12 cellular contexts compared by ENCODE assay signal in the genomic region with DNA sequence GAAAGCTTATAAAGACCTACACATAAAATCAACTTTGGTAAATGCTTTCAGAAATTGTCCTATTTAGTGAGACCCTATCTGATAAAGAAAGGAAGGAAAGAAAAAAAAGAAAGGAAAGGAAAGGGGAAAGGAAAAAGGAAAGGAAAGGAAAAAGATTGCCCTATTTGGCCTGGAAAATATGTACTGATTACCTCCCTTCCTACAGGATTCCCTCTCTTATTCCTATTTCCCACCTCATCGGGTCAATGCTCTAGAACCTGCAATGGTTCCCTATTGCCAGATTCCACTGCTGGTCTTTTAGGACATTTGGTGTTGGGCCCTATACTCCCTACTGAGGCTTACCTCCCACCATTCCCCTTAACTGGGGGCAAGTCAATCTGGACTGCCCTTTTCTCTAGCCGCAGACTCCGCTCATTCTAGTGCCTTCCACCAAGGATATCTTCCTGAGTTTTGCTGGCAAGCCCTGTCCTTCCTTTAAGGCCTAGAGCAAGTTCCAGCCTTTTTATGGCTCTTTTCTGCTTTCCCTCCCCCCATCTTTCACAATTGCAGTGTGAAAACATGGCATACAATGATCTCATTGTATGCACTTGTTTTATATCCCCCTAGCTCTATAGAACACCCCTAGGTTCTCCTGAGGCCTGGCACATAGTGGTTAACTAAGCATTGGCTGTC. TPM values are rescaled to one million over a fixed set of nuclear protein-coding genes. Genes with fewer than 3 reads are reported as not detected.
A peak's percentile ranks its signal among the peaks of the same experiment; 100 is the strongest.
DNase-seq lines count a peak whose midpoint lies in the region; ATAC-seq and TF ChIP-seq lines count a peak whose summit lies in the region.
"Had no signal": no experiment of that assay in that cellular context is flagged by ENCODE, and none has a peak within 500 bp of the region (broad histone marks: within the 10 kb centered on the region; RNA-seq: fewer than 3 reads in every experiment).

No MANE protein-coding gene starts in this region.

- no peaks in the 10 kb centered on the region for H3K9me3 Mint-ChIP-seq in activated T-cell treated with anti-CD3 and anti-CD28 coated beads, Interleukin-2, amount 50 U/mL, for 72 hours
- no peaks in the 10 kb centered on the region for H3K9me3 Mint-ChIP-seq in activated T-helper 2 cell treated with anti-CD3 and anti-CD28 coated beads, Interferon-gamma antibody, Interleukin-2, Interleukin-4, amounts not matched to agents 10 μg/mL and 5 μg/mL and 100 μg/mL, durations not matched to agents 14 hours and 24 hours and 36 hours
- H3K9me3 Mint-ChIP-seq: stimulated activated naive CD8-positive, alpha-beta T cell treated with anti-CD3 and anti-CD28 coated beads, Interleukin-15, amount 100 ng/mL, for 72 hours had no signal

- ATAC-seq in activated T-cell treated with anti-CD3 and anti-CD28 coated beads, Interleukin-2, amount 50 U/mL, for 72 hours (replicated peaks in 1 of 2) = no peak
- ATAC-seq in GM18520 (IDR thresholded peaks at IDR 0.05; ENCODE audit: unreplicated experiment) = no peak
- ATAC-seq: sciatic nerve; stimulated activated naive CD8-positive, alpha-beta T cell treated with anti-CD3 and anti-CD28 coated beads, Interleukin-15, amount 100 ng/mL, for 72 hours had no signal

- H3K36me3 ChIP-seq in testis (ENCODE audit: low read depth, missing control alignments) = no peaks in the 10 kb centered on the region

- WGBS in testis, 2 donors = 80 to 86% methylated on average over 3 of the region's 3 CpGs

- peaks cover 18% of the 10 kb centered on the region for H3K4me1 ChIP-seq in testis

- peak overlapping the region; percentile 27 to 96 for H3K27ac ChIP-seq in testis

- H3K36me3 Mint-ChIP-seq in activated T-cell treated with anti-CD3 and anti-CD28 coated beads, Interleukin-2, amount 50 U/mL, for 72 hours (ENCODE audit: insufficient read depth in 2 of 2) = peaks cover 27 to 28% of the 10 kb centered on the region in 2 donors
- H3K36me3 Mint-ChIP-seq in activated T-helper 2 cell treated with anti-CD3 and anti-CD28 coated beads, Interferon-gamma antibody, Interleukin-2, Interleukin-4, amounts not matched to agents 10 μg/mL and 5 μg/mL and 100 μg/mL, durations not matched to agents 14 hours and 24 hours and 36 hours (ENCODE audit: low read depth) = peaks cover 38% of the 10 kb centered on the region

- peaks cover 43% of the 10 kb centered on the region for H3K4me1 Mint-ChIP-seq in activated T-cell treated with anti-CD3 and anti-CD28 coated beads, Interleukin-2, amount 50 U/mL, for 72 hours (ENCODE audit: low read depth)
- peaks cover 28% of the 10 kb centered on the region for H3K4me1 Mint-ChIP-seq in activated T-helper 2 cell treated with anti-CD3 and anti-CD28 coated beads, Interferon-gamma antibody, Interleukin-2, Interleukin-4, amounts not matched to agents 10 μg/mL and 5 μg/mL and 100 μg/mL, durations not matched to agents 14 hours and 24 hours and 36 hours (ENCODE audit: low read depth)

- no peak for DNase-seq in activated T-cell treated with anti-CD3 and anti-CD28 coated beads, Interleukin-2, amount 50 U/mL, for 72 hours
- DNase-seq in activated T-cell treated with anti-CD3 and anti-CD28 coated beads for 4 hours (no peak), iris pigment epithelial cell (ENCODE audit: low read depth) (peak; percentile 34), testis (no peak), EL (no peak)
- no peak for DNase-seq in activated T-helper 2 cell treated with anti-CD3 and anti-CD28 coated beads, Interferon-gamma antibody, Interleukin-2, Interleukin-4, amounts not matched to agents 10 μg/mL and 5 μg/mL and 100 μg/mL, durations not matched to agents 14 hours and 24 hours and 36 hours (ENCODE audit: low spot score)
- DNase-seq in stimulated activated CD4-positive, alpha-beta T cell treated with anti-CD3 and anti-CD28 coated beads, Interleukin-15, amount 100 ng/mL, for 24 hours = no peak
- DNase-seq: NCI-H446 treated with DMSO at 0.1 percent for 48 hours; stimulated activated naive CD8-positive, alpha-beta T cell treated with anti-CD3 and anti-CD28 coated beads, Interleukin-15, amount 100 ng/mL, for 72 hours had no signal

- no peak for TF ChIP-seq CTCF in testis (IDR thresholded peaks at IDR 0.05)

- intact Hi-C loops in activated T-helper 2 cell treated with anti-CD3 and anti-CD28 coated beads, Interferon-gamma antibody, Interleukin-2, Interleukin-4, amounts not matched to agents 10 μg/mL and 5 μg/mL and 100 μg/mL, durations not matched to agents 14 hours and 24 hours and 36 hours (cut with micrococcal nuclease) = no loop called here
- intact Hi-C loops in testis (cut with DNase I; ENCODE audit: low total_unique reads) = loop anchor here (10.0 kb wide), 1 partner anchor 57 kb away; no protein-coding TSS in a partner anchor

- no peak for TF ChIP-seq POLR2A in testis (IDR thresholded peaks at IDR 0.05)

- no peaks in the 10 kb centered on the region for H3K27me3 ChIP-seq in testis

- H3K27me3 Mint-ChIP-seq in activated T-cell treated with anti-CD3 and anti-CD28 coated beads, Interleukin-2, amount 50 U/mL, for 72 hours (ENCODE audit: low read depth) = no peaks in the 10 kb centered on the region
- H3K27me3 Mint-ChIP-seq in activated T-helper 2 cell treated with anti-CD3 and anti-CD28 coated beads, Interferon-gamma antibody, Interleukin-2, Interleukin-4, amounts not matched to agents 10 μg/mL and 5 μg/mL and 100 μg/mL, durations not matched to agents 14 hours and 24 hours and 36 hours (ENCODE audit: low read depth) = no peaks in the 10 kb centered on the region
- H3K27me3 Mint-ChIP-seq: stimulated activated naive CD8-positive, alpha-beta T cell treated with anti-CD3 and anti-CD28 coated beads, Interleukin-15, amount 100 ng/mL, for 72 hours had no signal

- peak overlapping the region; percentile 54 for H3K27ac Mint-ChIP-seq in activated T-cell treated with anti-CD3 and anti-CD28 coated beads, Interleukin-2, amount 50 U/mL, for 72 hours
- H3K27ac Mint-ChIP-seq in activated T-helper 2 cell treated with anti-CD3 and anti-CD28 coated beads, Interferon-gamma antibody, Interleukin-2, Interleukin-4, amounts not matched to agents 10 μg/mL and 5 μg/mL and 100 μg/mL, durations not matched to agents 14 hours and 24 hours and 36 hours = peak overlapping the region; percentile 57

- no peaks in the 10 kb centered on the region for H3K9me3 ChIP-seq in testis

- peak overlapping the region in 1 of 2 donors; percentile 3 for H3K4me3 Mint-ChIP-seq in activated T-cell treated with anti-CD3 and anti-CD28 coated beads, Interleukin-2, amount 50 U/mL, for 72 hours
- H3K4me3 Mint-ChIP-seq in activated T-helper 2 cell treated with anti-CD3 and anti-CD28 coated beads, Interferon-gamma antibody, Interleukin-2, Interleukin-4, amounts not matched to agents 10 μg/mL and 5 μg/mL and 100 μg/mL, durations not matched to agents 14 hours and 24 hours and 36 hours (ENCODE audit: low read depth) = no peak overlapping the region

- H3K4me3 ChIP-seq in testis = no peak overlapping the region
- H3K4me3 ChIP-seq: coronary artery had no signal

RNA-seq across cellular contexts. Expression of gene DDIT4, which starts 4.4 kb away (rescaled TPM):
- total RNA-seq in activated T-cell treated with anti-CD3 and anti-CD28 coated beads, Interleukin-2, amount 50 U/mL, for 72 hours = 1,000 to 10,000 TPM; 1,119 to 1,202 TPM
- 543 and 569 TPM in 2 replicates for total RNA-seq in activated T-helper 2 cell treated with anti-CD3 and anti-CD28 coated beads, Interferon-gamma antibody, Interleukin-2, Interleukin-4, amounts not matched to agents 10 μg/mL and 5 μg/mL and 100 μg/mL, durations not matched to agents 14 hours and 24 hours and 36 hours
- total RNA-seq in testis = 10 to 100 TPM; 69.6 to 94.3 TPM
- 46.6 TPM for polyA plus RNA-seq in testis (ENCODE audit: insufficient read depth, low read depth, low replicate concordance)
